ENCODE assay signal across 8 cellular contexts in the genomic region with DNA sequence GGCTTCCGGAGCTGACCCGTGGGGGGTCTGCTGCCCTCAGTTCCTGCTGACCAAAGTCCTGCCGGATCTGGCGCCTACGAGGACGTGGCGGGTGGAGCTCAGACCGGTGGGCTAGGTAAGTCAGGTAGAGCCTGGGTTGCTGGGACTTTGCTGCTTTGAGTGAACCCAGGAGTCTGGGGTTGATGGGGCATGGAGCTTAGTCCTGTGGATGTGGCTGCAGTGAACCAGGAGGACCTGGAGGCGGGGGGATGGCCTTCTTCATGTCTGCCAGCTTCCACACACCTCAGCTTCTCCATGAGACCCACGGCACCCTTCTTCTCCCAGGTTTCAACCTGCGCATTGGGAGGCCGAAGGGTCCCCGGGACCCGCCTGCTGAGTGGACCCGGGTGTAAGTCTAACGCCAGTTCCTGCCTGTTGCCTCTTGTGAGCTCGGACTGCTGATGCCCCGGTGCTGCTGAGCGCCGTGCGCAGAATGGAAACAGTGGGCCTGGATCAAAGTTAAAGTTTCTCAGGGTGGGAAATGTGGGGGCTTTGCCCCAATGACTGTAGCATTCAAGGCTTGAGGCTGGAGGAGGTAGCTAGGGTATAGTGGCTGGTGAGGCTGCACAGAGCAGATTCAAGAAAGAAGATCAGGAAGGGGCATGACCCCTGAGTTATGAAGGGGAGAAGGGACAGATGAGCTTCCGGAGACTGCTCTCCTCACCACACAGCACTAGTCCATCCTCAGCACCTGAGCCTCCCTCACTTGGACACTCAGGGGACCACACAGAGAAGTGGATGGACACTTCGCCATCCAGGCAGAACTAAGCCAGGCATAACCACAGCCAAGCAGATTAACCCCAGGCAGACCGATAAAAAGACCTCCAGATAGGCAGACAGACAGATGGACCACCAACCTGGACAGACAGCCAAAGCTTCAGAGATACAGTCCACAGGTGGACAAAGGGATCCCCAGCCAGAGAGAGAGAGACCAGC. TPM values are rescaled to one million over a fixed set of nuclear protein-coding genes. Genes with fewer than 3 reads are reported as not detected.
DNase-seq lines count a peak whose midpoint lies in the region; ATAC-seq, FAIRE-seq and TF ChIP-seq lines count a peak whose summit lies in the region.

No MANE protein-coding gene starts in this region.

- peak overlapping the region; percentile 100 for H2AFZ ChIP-seq in astrocyte (ENCODE audit: low read depth, low read length)

- H3K36me3 Mint-ChIP-seq in CD4-positive, alpha-beta memory T cell, result peaks cover 9 to 24% of the 10 kb centered on the region in 2 donors
- H3K36me3 Mint-ChIP-seq in astrocyte (ENCODE audit: low read depth, unreplicated experiment), result peaks cover 14% of the 10 kb centered on the region

- H3K79me2 ChIP-seq in astrocyte (ENCODE audit: insufficient read depth, low read length), result peaks cover 50% of the 10 kb centered on the region

- WGBS in lung, 2 donors, result 53 to 58% methylated on average over 24 of the region's 24 CpGs

- peaks cover 73% of the 10 kb centered on the region for H3K4me1 ChIP-seq in CD4-positive, alpha-beta memory T cell (ENCODE audit: insufficient read depth, low read length)
- H3K4me1 ChIP-seq in astrocyte (ENCODE audit: insufficient read depth, low read length) (peaks cover 26% of the 10 kb centered on the region), lung (ENCODE audit: control insufficient read depth in 2 of 2, insufficient read depth in 2 of 2, low read length in 2 of 2) (peaks cover 0 to 19% of the 10 kb centered on the region in 2 donors), uterus (peaks cover 5 to 19% of the 10 kb centered on the region in 2 donors)

- CTCF ChIA-PET in CD4-positive, alpha-beta memory T cell (lab: Charles Lee; ENCODE audit: partially characterized antibody), result interaction anchor here (0.8 to 2.1 kb wide), 11 partner anchors 12 to 42 kb away, joined by 3 to 33 read pairs (median 4); partner anchors contain the start of genes IMP4 and PTPN18

- no peak for TF ChIP-seq POLR2A in uterus (IDR thresholded peaks at IDR 0.05)

- no peaks in the 10 kb centered on the region for H3K36me3 ChIP-seq in CD4-positive, alpha-beta memory T cell (ENCODE audit: insufficient read depth, low read length)
- H3K36me3 ChIP-seq in astrocyte (ENCODE audit: insufficient read depth, low read length), result peaks cover 4% of the 10 kb centered on the region
- H3K36me3 ChIP-seq in lung (ENCODE audit: control insufficient read depth in 2 of 2, insufficient read depth in 2 of 2, low read length in 2 of 2), result peaks cover 0 to 7% of the 10 kb centered on the region in 2 donors
- H3K36me3 ChIP-seq in uterus, result no peaks in the 10 kb centered on the region

- POLR2A ChIA-PET in CD4-positive, alpha-beta memory T cell (lab: Charles Lee; ENCODE audit: partially characterized antibody), result interaction anchor here (0.7 to 4.3 kb wide), 5 partner anchors 18 to 31 kb away, joined by 3 to 65 read pairs (median 3); partner anchors contain the start of genes IMP4 and PTPN18

- H3K27me3 Mint-ChIP-seq in CD4-positive, alpha-beta memory T cell, result no peaks in the 10 kb centered on the region
- no peaks in the 10 kb centered on the region for H3K27me3 Mint-ChIP-seq in astrocyte (ENCODE audit: low read depth, unreplicated experiment)

- FAIRE-seq in astrocyte (lab: Jason Lieb, UNC), result no peak

- H3K9me3 Mint-ChIP-seq in CD4-positive, alpha-beta memory T cell, result no peaks in the 10 kb centered on the region
- peaks cover 2% of the 10 kb centered on the region for H3K9me3 Mint-ChIP-seq in astrocyte (ENCODE audit: unreplicated experiment)

- peak overlapping the region; percentile 87 for H3K9ac ChIP-seq in astrocyte (ENCODE audit: low read length)

- intact Hi-C loops in CD4-positive, alpha-beta memory T cell (cut with micrococcal nuclease), result loop anchor here (1.0 to 5.0 kb wide), 4 partner anchors 17 to 1119 kb away; partner anchors contain the start of genes GPR148, IMP4, MZT2A and PTPN18
- intact Hi-C loops in uterus (cut with DNase I; ENCODE audit: low total_unique reads), result no loop called here

- peaks cover 58 to 82% (median 72%) of the 10 kb centered on the region in 4 donors for H3K4me1 Mint-ChIP-seq in CD4-positive, alpha-beta memory T cell
- H3K4me1 Mint-ChIP-seq in astrocyte (ENCODE audit: low read depth, unreplicated experiment), result peaks cover 24% of the 10 kb centered on the region

- H3K27me3 ChIP-seq in CD4-positive, alpha-beta memory T cell (ENCODE audit: insufficient read depth, low read length), result no peaks in the 10 kb centered on the region
- no peaks in the 10 kb centered on the region for H3K27me3 ChIP-seq in astrocyte (ENCODE audit: insufficient read depth, low read length)
- no peaks in the 10 kb centered on the region for H3K27me3 ChIP-seq in lung (ENCODE audit: control insufficient read depth, insufficient read depth)
- H3K27me3 ChIP-seq in uterus, result no peaks in the 10 kb centered on the region

- H4K20me1 ChIP-seq in astrocyte (ENCODE audit: insufficient read depth, low read length), result peaks cover 35% of the 10 kb centered on the region

- peak overlapping the region; percentile 77 to 96 (median 86) for H3K4me3 Mint-ChIP-seq in CD4-positive, alpha-beta memory T cell
- H3K4me3 Mint-ChIP-seq in astrocyte (ENCODE audit: unreplicated experiment), result peak overlapping the region; percentile 87

- no peak for TF ChIP-seq CTCF in astrocyte (IDR thresholded peaks at IDR 0.05; ENCODE audit: insufficient read depth, low read depth, low read length)
- TF ChIP-seq CTCF in lung (IDR thresholded peaks at IDR 0.05; ENCODE audit: control extremely low read depth, extremely low read depth), result no peak
- TF ChIP-seq CTCF in uterus (IDR thresholded peaks at IDR 0.05), result no peak

- H3K9me3 ChIP-seq in CD4-positive, alpha-beta memory T cell (ENCODE audit: control insufficient read depth in 1 of 2, low read length in 2 of 2), result no peaks in the 10 kb centered on the region
- no peaks in the 10 kb centered on the region for H3K9me3 ChIP-seq in astrocyte (ENCODE audit: insufficient read depth, low read depth, low read length)
- H3K9me3 ChIP-seq in lung (ENCODE audit: control insufficient read depth in 2 of 2, insufficient read depth in 1 of 2, low read length in 1 of 2), result no peaks in the 10 kb centered on the region
- H3K9me3 ChIP-seq in uterus, result no peaks in the 10 kb centered on the region

- peak overlapping the region; percentile 78 to 96 (median 89) for H3K27ac Mint-ChIP-seq in CD4-positive, alpha-beta memory T cell
- H3K27ac Mint-ChIP-seq in astrocyte (ENCODE audit: unreplicated experiment), result peak overlapping the region; percentile 83

- H3K4me2 ChIP-seq in astrocyte (ENCODE audit: low read length), result peak overlapping the region; percentile 98

- ATAC-seq in HG02840 (IDR thresholded peaks at IDR 0.05; ENCODE audit: low FRiP score, unreplicated experiment) (peak; percentile 1), lung (ENCODE audit: insufficient read depth, low FRiP score) (no peak), HG03196 (IDR thresholded peaks at IDR 0.05; ENCODE audit: unreplicated experiment) (no peak)

- peak overlapping the region; percentile 57 for H3K27ac ChIP-seq in CD4-positive, alpha-beta memory T cell (ENCODE audit: low read depth, low read length)
- peak overlapping the region; percentile 37 for H3K27ac ChIP-seq in astrocyte (ENCODE audit: low read depth, low read length)
- H3K27ac ChIP-seq in lung (ENCODE audit: low read depth in 1 of 2, low read length in 1 of 2), result peak overlapping the region; percentile 75 to 98
- H3K27ac ChIP-seq in uterus, result peak overlapping the region; percentile 79 to 87

- no peak for DNase-seq in CD4-positive, alpha-beta memory T cell
- DNase-seq in astrocyte (ENCODE audit: low read depth), result no peak
- no peak for DNase-seq in lung (ENCODE audit: low spot score)
- DNase-seq in uterus, result no peak
- DNase-seq in amniotic stem cell (lab: John Stamatoyannopoulos, UW), result no peak
- no peak for DNase-seq in activated effector memory CD4-positive, alpha-beta T cell treated with anti-CD3 and anti-CD28 coated beads, Interleukin-2, amount 50 U/mL, for 16 hours

- peak overlapping the region in 1 of 2 donors; percentile 77 for H3K4me3 ChIP-seq in CD4-positive, alpha-beta memory T cell (ENCODE audit: low read length in 2 of 2)
- H3K4me3 ChIP-seq in astrocyte (ENCODE audit: insufficient read depth, low read depth, low read length), result peak overlapping the region; percentile 86
- peak overlapping the region; percentile 86 for H3K4me3 ChIP-seq in lung
- H3K4me3 ChIP-seq in uterus, result peak overlapping the region; percentile 72 to 81

RNA-seq across cellular contexts. Expression of gene PTPN18, which starts 17.3 kb away (rescaled TPM):
- total RNA-seq in CD4-positive, alpha-beta memory T cell, result 10 to 100 TPM; 54.9 to 67.2 TPM
- 10 to 100 TPM; 30.9 to 66.1 TPM for polyA plus RNA-seq in CD4-positive, alpha-beta memory T cell
- total RNA-seq in astrocyte, result 9.9 and 10.4 TPM in 2 replicates
- 10 to 100 TPM; 29.2 to 88.3 TPM for total RNA-seq in lung
- 10 to 100 TPM; 52.5 to 67.0 TPM for polyA plus RNA-seq in lung
- total RNA-seq in uterus, result 10 to 100 TPM; 29.6 to 65.6 (median 46.3) TPM

RNA-seq across cellular contexts. Expression of gene IMP4, which starts 30.4 kb away (rescaled TPM):
- 10 to 100 TPM; 72.6 to 73.9 TPM for total RNA-seq in CD4-positive, alpha-beta memory T cell
- 10 to 100 TPM; 92.8 to 96.7 TPM for polyA plus RNA-seq in CD4-positive, alpha-beta memory T cell
- total RNA-seq in astrocyte, result 65.5 and 78.9 TPM in 2 replicates
- 10 to 100 TPM; 40.4 to 88.5 TPM for total RNA-seq in lung
- 100 to 1,000 TPM in 1 of 2 donors, 10 to 100 TPM in 1; 83.9 to 113 TPM for polyA plus RNA-seq in lung
- 10 to 100 TPM; 25.1 to 51.8 (median 43.3) TPM for total RNA-seq in uterus
